28 cellular contexts compared by ENCODE assay signal in the genomic region with DNA sequence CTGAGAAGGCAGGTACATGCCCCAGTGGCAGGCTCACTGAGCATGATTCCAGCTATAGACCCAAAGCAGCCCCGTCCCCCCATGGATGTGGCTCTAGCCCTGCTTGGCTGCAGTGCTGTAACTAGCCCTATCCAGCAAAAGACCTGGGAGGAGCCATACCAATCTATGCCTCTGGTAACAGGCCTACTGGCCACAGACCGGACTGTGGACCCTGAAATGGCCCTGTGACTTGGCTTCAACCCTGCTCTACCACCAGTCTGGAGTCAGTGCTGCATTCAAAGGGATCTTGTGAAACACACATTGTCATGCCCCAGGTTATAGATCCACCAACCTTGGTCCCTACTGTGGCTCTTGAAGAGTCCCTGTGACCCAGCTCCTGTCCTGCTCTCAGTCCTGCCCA.
"Had no signal": no experiment of that assay in that cellular context is flagged by ENCODE, and none has a peak within 500 bp of the region (broad histone marks: within the 10 kb centered on the region; RNA-seq: fewer than 3 reads in every experiment).

No MANE protein-coding gene starts in this region.

- H3K4me3 Mint-ChIP-seq: natural killer cell; nephron; neural progenitor cell; stimulated activated naive B cell treated with anti-CD40 and anti-IgM and Interleukin-4, amounts not matched to agents 10 μg/mL and 1 μg/mL and 100 μg/mL, for 72 hours; stimulated activated naive CD8-positive, alpha-beta T cell treated with anti-CD3 and anti-CD28 coated beads, Interleukin-15, Interleukin-2, amounts not matched to agents 100 ng/mL and 50 ng/mL, for 24 hours had no signal

- H3K4me1 ChIP-seq: parathyroid adenoma, psoas muscle, right lobe of liver, stomach, thyroid gland, tibial nerve, upper lobe of left lung had no signal

- H3K4me3 ChIP-seq: neural progenitor cell, ovary, psoas muscle, right lobe of liver, sigmoid colon, stomach, thoracic aorta, thyroid gland, tibial nerve, upper lobe of left lung, vagina had no signal

- H3K27me3 ChIP-seq: neural progenitor cell, ovary, right lobe of liver, sigmoid colon, stomach, thyroid gland, tibial nerve, upper lobe of left lung, vagina had no signal

- H3K27me3 Mint-ChIP-seq: progenitor cell of endocrine pancreas; stimulated activated naive B cell treated with anti-CD40 and anti-IgM and Interleukin-4, amounts not matched to agents 10 μg/mL and 1 μg/mL and 100 μg/mL, for 72 hours had no signal

- H3K9me3 ChIP-seq: ovary, psoas muscle, right lobe of liver, sigmoid colon, stomach, thoracic aorta, thyroid gland, upper lobe of left lung, vagina had no signal

- ATAC-seq: natural killer cell; psoas muscle; right cardiac atrium; stimulated activated naive B cell treated with anti-CD40 and anti-IgM and Interleukin-4, amounts not matched to agents 10 μg/mL and 1 μg/mL and 100 μg/mL, for 72 hours had no signal

- H2AFZ ChIP-seq: neural progenitor cell, parathyroid adenoma had no signal

- H3K9ac ChIP-seq: neural progenitor cell, parathyroid adenoma had no signal

- H3K4me2 ChIP-seq: neural progenitor cell had no signal

- H3K27ac Mint-ChIP-seq: natural killer cell; nephron; neural progenitor cell; progenitor cell of endocrine pancreas; stimulated activated naive B cell treated with anti-CD40 and anti-IgM and Interleukin-4, amounts not matched to agents 10 μg/mL and 1 μg/mL and 100 μg/mL, for 72 hours; stimulated activated naive CD8-positive, alpha-beta T cell treated with anti-CD3 and anti-CD28 coated beads, Interleukin-15, Interleukin-2, amounts not matched to agents 100 ng/mL and 50 ng/mL, for 24 hours had no signal

- H3K79me2 ChIP-seq: parathyroid adenoma had no signal

- H3K9me3 Mint-ChIP-seq: natural killer cell; stimulated activated naive B cell treated with anti-CD40 and anti-IgM and Interleukin-4, amounts not matched to agents 10 μg/mL and 1 μg/mL and 100 μg/mL, for 72 hours had no signal

- DNase-seq: natural killer cell; occipital lobe; ovary; posterior cingulate gyrus; psoas muscle; right cardiac atrium; right lobe of liver; sigmoid colon; small intestine; stimulated activated CD4-positive, alpha-beta T cell treated with anti-CD3 and anti-CD28 coated beads, Interleukin-15, amount 100 ng/mL, for 24 hours; stimulated activated CD4-positive, alpha-beta T cell treated with anti-CD3 and anti-CD28 coated beads, Interleukin-2, amount 100 ng/mL, for 24 hours; stimulated activated CD4-positive, alpha-beta T cell treated with anti-CD3 and anti-CD28 coated beads, Interleukin-2, amount 100 ng/mL, for 48 hours; stimulated activated CD4-positive, alpha-beta T cell treated with anti-CD3 and anti-CD28 coated beads, Interleukin-4, amount 100 ng/mL, for 24 hours; stimulated activated naive B cell treated with anti-CD40 and anti-IgM and Interleukin-4, amounts not matched to agents 10 μg/mL and 1 μg/mL and 100 μg/mL, for 72 hours; stimulated activated naive CD4-positive, alpha-beta T cell treated with Interleukin-2 at 50 U/mL for 16 hours; stomach; thyroid gland; trophoblast cell; upper lobe of left lung had no signal

- FAIRE-seq: small intestine, urothelium cell line had no signal

- H3K27ac ChIP-seq: neural progenitor cell, ovary, parathyroid adenoma, psoas muscle, right lobe of liver, sigmoid colon, stomach, thoracic aorta, thyroid gland, tibial nerve, upper lobe of left lung, vagina had no signal

- H3K36me3 Mint-ChIP-seq: natural killer cell; neural progenitor cell; stimulated activated naive B cell treated with anti-CD40 and anti-IgM and Interleukin-4, amounts not matched to agents 10 μg/mL and 1 μg/mL and 100 μg/mL, for 72 hours had no signal

- H3K4me1 Mint-ChIP-seq: natural killer cell had no signal

- H3K36me3 ChIP-seq: neural progenitor cell, ovary, right lobe of liver, sigmoid colon, stomach, thoracic aorta, thyroid gland, tibial nerve, upper lobe of left lung, vagina had no signal
